Comparison of ENCODE assay signal across 18 cellular contexts in genomic region chr5:130520211-130520610, GRCh38.
DNase-seq lines count a peak whose midpoint lies in the region; ATAC-seq and TF ChIP-seq lines count a peak whose summit lies in the region.
"Had no signal": no experiment of that assay in that cellular context is flagged by ENCODE, and none has a peak within 500 bp of the region (broad histone marks: within the 10 kb centered on the region; RNA-seq: fewer than 3 reads in every experiment).

No MANE protein-coding gene starts in this region.

- TF ChIP-seq CTCF in HCT116 (IDR thresholded peaks at IDR 0.05 in 2 of 3, conservative IDR thresholded peaks at IDR 0.05 in 1 of 3; ENCODE audit: borderline replicate concordance in 1 of 3, insufficient read depth in 1 of 3, low read depth in 2 of 3, low read length in 2 of 3) (no peak), progenitor cell of endocrine pancreas (IDR thresholded peaks at IDR 0.05; ENCODE audit: unreplicated experiment) (no peak)

- no peaks in the 10 kb centered on the region for H3K79me2 ChIP-seq in HCT116 (ENCODE audit: insufficient read depth, low read length)

- in situ Hi-C loops in KBM-7 (cut with MboI; ENCODE audit: low pct_unique_long_range_greater_than_20kb, low sequenced_read_pairs): no loop called here

- H3K4me2 ChIP-seq in HCT116 (ENCODE audit: low read length): peak overlapping the region; percentile 35

- H3K9me3 ChIP-seq in HCT116 (ENCODE audit: control insufficient read depth in 1 of 2, insufficient read depth in 1 of 2, low read depth in 1 of 2, low read length in 2 of 2): peaks cover 0 to 7% of the 10 kb centered on the region in 2 experiments; a peak in 1 of 4 replicates
- H3K9me3 ChIP-seq in SJCRH30 (replicated peaks): peaks cover 11% of the 10 kb centered on the region; the same call in 1 of the 2 replicates

- H3K27me3 Mint-ChIP-seq in progenitor cell of endocrine pancreas: no peaks in the 10 kb centered on the region

- CTCF ChIA-PET in HCT116 (lab: Charles Lee): no interaction called here

- no peak for TF ChIP-seq RAD21 in HCT116 (IDR thresholded peaks at IDR 0.05; ENCODE audit: low read depth)

- no TSS peak for BruUV-seq in HCT116 (replicated peaks; lab: Mats Ljungman, UMichigan)

- H3K4me3 Mint-ChIP-seq in progenitor cell of endocrine pancreas (ENCODE audit: low read depth): no peak overlapping the region
- H3K4me3 Mint-ChIP-seq: activated CD8-positive, alpha-beta T cell treated with anti-CD3 and anti-CD28 coated beads, Interleukin-2, amount 10 ng/mL, durations not matched to agents 7 days and 5 days; activated T-helper 17 cell treated with anti-CD3 and anti-CD28 coated beads, Interleukin-2, amount 50 U/mL, for 72 hours; naive thymus-derived CD8-positive, alpha-beta T cell had no signal

- H3K4me3 ChIP-seq in HCT116 (replicated peaks in 1 of 2; ENCODE audit: low read depth in 1 of 2, low read length in 2 of 2) (no peak overlapping the region), SJCRH30 (no peak overlapping the region)
- H3K4me3 ChIP-seq: GM12878 had no signal

- H3K36me3 ChIP-seq in HCT116 (ENCODE audit: control insufficient read depth in 1 of 2, insufficient read depth in 2 of 2, low read length in 2 of 2): no peaks in the 10 kb centered on the region
- no peaks in the 10 kb centered on the region for H3K36me3 ChIP-seq in SJCRH30
- H3K36me3 ChIP-seq: WERI-Rb-1 had no signal

- H3K27me3 ChIP-seq in HCT116 (ENCODE audit: insufficient read depth, low read length) (no peaks in the 10 kb centered on the region), SJCRH30 (no peaks in the 10 kb centered on the region)

- H3K9me2 ChIP-seq in HCT116 (ENCODE audit: insufficient read depth): no peaks in the 10 kb centered on the region

- no peak for DNase-seq in HCT116 (ENCODE audit: low read depth, low spot score)
- DNase-seq in SJCRH30: peak; percentile 13 to 45
- DNase-seq in fibroblast of peridontal ligament (ENCODE audit: extremely low read depth): peak; percentile 23
- DNase-seq in progenitor cell of endocrine pancreas (ENCODE audit: low spot score, unreplicated experiment): no peak
- no peak for DNase-seq in KBM-7
- no peak for DNase-seq in NCI-H446 treated with DMSO at 0.1 percent for 48 hours (lab: John Stamatoyannopoulos, UW)
- DNase-seq: activated CD8-positive, alpha-beta T cell treated with anti-CD3 and anti-CD28 coated beads, Interleukin-2, amount 10 ng/mL, durations not matched to agents 7 days and 5 days; amygdala; COR-L47; GDM1; naive thymus-derived CD8-positive, alpha-beta T cell; NCI-H146; SHP77 treated with DMSO at 0.1 percent for 48 hours; WERI-Rb-1 had no signal

- intact Hi-C loops in HCT116 (cut with micrococcal nuclease): no loop called here

- peak overlapping the region; percentile 45 for H2AFZ ChIP-seq in HCT116 (ENCODE audit: low read depth, low read length, poor library complexity, severe bottlenecking)

- H3K9ac ChIP-seq in HCT116 (ENCODE audit: low read length): no peak overlapping the region

- TF ChIP-seq POLR2A in HCT116 (IDR thresholded peaks at IDR 0.05; ENCODE audit: borderline replicate concordance, extremely low read depth, insufficient read depth, insufficient read length): no peak

- H3K27ac ChIP-seq in HCT116 (ENCODE audit: low read depth, low read length): no peak overlapping the region
- no peak overlapping the region for H3K27ac ChIP-seq in SJCRH30
- H3K27ac ChIP-seq: WERI-Rb-1 had no signal

- ATAC-seq in HCT116: no peak
- no peak for ATAC-seq in HG03342 (IDR thresholded peaks at IDR 0.05; ENCODE audit: unreplicated experiment)
- no peak for ATAC-seq in GM18858 (IDR thresholded peaks at IDR 0.05; ENCODE audit: unreplicated experiment)
- ATAC-seq: activated CD8-positive, alpha-beta T cell treated with anti-CD3 and anti-CD28 coated beads, Interleukin-2, amount 10 ng/mL, durations not matched to agents 7 days and 5 days; activated T-helper 17 cell treated with anti-CD3 and anti-CD28 coated beads, Interleukin-2, amount 50 U/mL, for 72 hours; GM12878; naive thymus-derived CD8-positive, alpha-beta T cell had no signal

- H3K4me1 ChIP-seq in HCT116 (ENCODE audit: control insufficient read depth in 1 of 2, insufficient read depth in 2 of 2, low read length in 2 of 2): peaks cover 6 to 13% of the 10 kb centered on the region in 2 experiments
- H3K4me1 ChIP-seq in SJCRH30: peaks cover 11% of the 10 kb centered on the region

- peaks cover 11% of the 10 kb centered on the region for H3K4me1 Mint-ChIP-seq in progenitor cell of endocrine pancreas (ENCODE audit: low read depth)
- H3K4me1 Mint-ChIP-seq: activated T-helper 17 cell treated with anti-CD3 and anti-CD28 coated beads, Interleukin-2, amount 50 U/mL, for 72 hours; naive thymus-derived CD8-positive, alpha-beta T cell had no signal

- H3K9me3 Mint-ChIP-seq in progenitor cell of endocrine pancreas (ENCODE audit: low read depth): peaks cover 23% of the 10 kb centered on the region

- peak overlapping the region; percentile 79 for H3K27ac Mint-ChIP-seq in progenitor cell of endocrine pancreas
- H3K27ac Mint-ChIP-seq: activated CD8-positive, alpha-beta T cell treated with anti-CD3 and anti-CD28 coated beads, Interleukin-2, amount 10 ng/mL, durations not matched to agents 7 days and 5 days; activated T-helper 17 cell treated with anti-CD3 and anti-CD28 coated beads, Interleukin-2, amount 50 U/mL, for 72 hours; naive thymus-derived CD8-positive, alpha-beta T cell had no signal

- RAD21 ChIA-PET in HCT116 (lab: Charles Lee; ENCODE audit: low non-redundant PET in 1 of 2, low total read pairs in 2 of 2, uncharacterized antibody in 2 of 2, unreplicated experiment in 2 of 2): no interaction called here

- POLR2A ChIA-PET in HCT116 (lab: Charles Lee): no interaction called here

- H4K20me1 ChIP-seq in HCT116 (ENCODE audit: insufficient read depth): no peaks in the 10 kb centered on the region

- H3K36me3 Mint-ChIP-seq in progenitor cell of endocrine pancreas (ENCODE audit: insufficient read depth): peaks cover 2% of the 10 kb centered on the region

TF ChIP-seq in HCT116, 20 proteins besides CTCF, POLR2A, EP300 and RAD21:
- TF ChIP-seq JUND (IDR thresholded peaks at IDR 0.05) (peak; percentile 39; the same call in 1 of the 2 replicates), SP1 (IDR thresholded peaks at IDR 0.05; ENCODE audit: low read depth) (peak; percentile 30), POLR2AphosphoS5 (IDR thresholded peaks at IDR 0.05; ENCODE audit: low read depth, low read length) (no peak), CEBPB (IDR thresholded peaks at IDR 0.05; ENCODE audit: low read depth) (no peak), TCF7L2 (IDR thresholded peaks at IDR 0.05; ENCODE audit: borderline replicate concordance, extremely low read depth, insufficient read depth, insufficient read length) (no peak), CBX3 (IDR thresholded peaks at IDR 0.05; ENCODE audit: low read depth) (no peak), ZNF274 (IDR thresholded peaks at IDR 0.05; ENCODE audit: low read depth, low read length) (no peak), EZH2 (IDR thresholded peaks at IDR 0.05) (no peak)

Comparison
In these comparisons a context has a peak if more than half of its experiments do, and no peak if none do; other contexts are left out.
1. DNase-seq: peak in SJCRH30 (2 of 2) and fibroblast of peridontal ligament (single experiment); none in HCT116 (single experiment), progenitor cell of endocrine pancreas (single experiment), KBM-7 (single experiment) and NCI-H446 treated with DMSO at 0.1 percent for 48 hours (single experiment).